In genomic region chr10:4569132-4569531, GRCh38 we compare ENCODE assay signal across 18 cellular contexts.
A peak's percentile ranks its signal among the peaks of the same experiment; 100 is the strongest.
DNase-seq lines count a peak whose midpoint lies in the region; ATAC-seq, FAIRE-seq and TF ChIP-seq lines count a peak whose summit lies in the region.
"Had no signal": no experiment of that assay in that cellular context is flagged by ENCODE, and none has a peak within 500 bp of the region (broad histone marks: within the 10 kb centered on the region; RNA-seq: fewer than 3 reads in every experiment).

No MANE protein-coding gene starts in this region.

- H3K4me2 ChIP-seq in HepG2 (ENCODE audit: low read depth, low read length) (no peak overlapping the region), OCI-LY3 (ENCODE audit: low read length) (peak overlapping the region; percentile 22)

- in situ Hi-C loops in HepG2 (cut with HindIII; ENCODE audit: extremely low pct_ligation_motif_present, low pct_unique_long_range_greater_than_20kb) = no loop called here

- no peak overlapping the region for H3K9ac ChIP-seq in HepG2 (ENCODE audit: insufficient read depth, low read depth, low read length)
- H3K9ac ChIP-seq in OCI-LY3 (ENCODE audit: low read length) = no peak overlapping the region

- no TSS peak for BruUV-seq in HepG2 (replicated peaks; lab: Mats Ljungman, UMichigan)

- H3K27me3 ChIP-seq in right lobe of liver (no peaks in the 10 kb centered on the region), HepG2 (ENCODE audit: control insufficient read depth in 1 of 2, insufficient read depth in 2 of 2, low read length in 2 of 2) (peaks cover 0 to 5% of the 10 kb centered on the region in 2 experiments; a peak in 1 of 5 replicates), OCI-LY3 (ENCODE audit: low read depth, low read length) (no peaks in the 10 kb centered on the region), left lung (no peaks in the 10 kb centered on the region), upper lobe of right lung (no peaks in the 10 kb centered on the region)

- intact Hi-C loops in right lobe of liver (cut with DNase I) (no loop called here), HepG2 (cut with micrococcal nuclease; ENCODE audit: unreplicated experiment) (no loop called here), left lung (cut with DNase I) (no loop called here), upper lobe of right lung (cut with DNase I) (no loop called here)

- H2AFZ ChIP-seq in HepG2 (ENCODE audit: low read length) = no peak overlapping the region
- peak overlapping the region; percentile 83 for H2AFZ ChIP-seq in OCI-LY3 (ENCODE audit: low read depth, low read length)

- POLR2A ChIA-PET in HepG2 (lab: Yijun Ruan, JAX) = no interaction called here

- FAIRE-seq in HepG2 (lab: Jason Lieb, UNC) = no peak
- FAIRE-seq: GM12892, H1, HTR-8/SVneo had no signal

- H3K27ac ChIP-seq in right lobe of liver (no peak overlapping the region), HepG2 (ENCODE audit: extremely low read length, insufficient read depth, low read length) (no peak overlapping the region), OCI-LY3 (ENCODE audit: low read length) (no peak overlapping the region), left lung (no peak overlapping the region), upper lobe of right lung (no peak overlapping the region)

- H3K27ac Mint-ChIP-seq in glutamatergic neuron (ENCODE audit: unreplicated experiment) = no peak overlapping the region
- H3K27ac Mint-ChIP-seq: B cell; CD4-positive, alpha-beta memory T cell; HFFc6 had no signal

- H3K4me3 Mint-ChIP-seq in glutamatergic neuron (ENCODE audit: unreplicated experiment) = no peak overlapping the region
- H3K4me3 Mint-ChIP-seq: B cell; CD4-positive, alpha-beta memory T cell; HFFc6 had no signal

- no peaks in the 10 kb centered on the region for H3K27me3 Mint-ChIP-seq in glutamatergic neuron (ENCODE audit: unreplicated experiment)

- no peaks in the 10 kb centered on the region for H3K79me2 ChIP-seq in HepG2 (ENCODE audit: insufficient read depth, low read length)
- H3K79me2 ChIP-seq in OCI-LY3 (ENCODE audit: low read length) = no peaks in the 10 kb centered on the region

- 31% methylated on average over 4 of the region's 4 CpGs for WGBS in right lobe of liver (ENCODE audit: insufficient coverage, low coverage, low lambda C conversion rate, missing lambda C conversion rate)
- WGBS in HepG2 (ENCODE audit: low lambda C conversion rate) = 1% methylated on average over 4 of the region's 4 CpGs

- H3K4me1 ChIP-seq in right lobe of liver (no peaks in the 10 kb centered on the region), HepG2 (ENCODE audit: insufficient read depth, low read length) (no peaks in the 10 kb centered on the region), OCI-LY3 (ENCODE audit: low read length) (peaks cover 9% of the 10 kb centered on the region; the same call in 1 of the 2 replicates), left lung (no peaks in the 10 kb centered on the region), upper lobe of right lung (no peaks in the 10 kb centered on the region)
- H3K4me1 ChIP-seq: HAP-1 had no signal

- TF ChIP-seq CTCF in right lobe of liver (IDR thresholded peaks at IDR 0.05) = no peak
- no peak for TF ChIP-seq CTCF in HepG2 (CRISPR knock-in tag; IDR thresholded peaks at IDR 0.05)
- no peak for TF ChIP-seq CTCF in OCI-LY3 (IDR thresholded peaks at IDR 0.05; ENCODE audit: low read depth, low read length)
- TF ChIP-seq CTCF in left lung (IDR thresholded peaks at IDR 0.05) = no peak
- TF ChIP-seq CTCF in upper lobe of right lung (IDR thresholded peaks at IDR 0.05) = no peak
- TF ChIP-seq CTCF in glutamatergic neuron (IDR thresholded peaks at IDR 0.05; ENCODE audit: partially characterized antibody, unreplicated experiment) = no peak

- H3K4me3 ChIP-seq in right lobe of liver (no peak overlapping the region), HepG2 (replicated peaks in 1 of 3; ENCODE audit: insufficient read depth in 1 of 3, low read depth in 2 of 3, low read length in 3 of 3) (no peak overlapping the region), OCI-LY3 (ENCODE audit: low read length) (no peak overlapping the region), left lung (no peak overlapping the region), upper lobe of right lung (no peak overlapping the region)
- H3K4me3 ChIP-seq: HAP-1 had no signal

- TF ChIP-seq EP300 in HepG2 (IDR thresholded peaks at IDR 0.05; ENCODE audit: low read depth in 2 of 2, low read length in 2 of 2) = no peak
- TF ChIP-seq EP300 in HepG2 (CRISPR knock-in tag; IDR thresholded peaks at IDR 0.05; ENCODE audit: borderline replicate concordance) = no peak

- no peaks in the 10 kb centered on the region for H3K36me3 Mint-ChIP-seq in glutamatergic neuron (ENCODE audit: unreplicated experiment)
- H3K36me3 Mint-ChIP-seq: CD4-positive, alpha-beta memory T cell had no signal

- CTCF ChIA-PET in HepG2 (lab: Yijun Ruan, JAX; ENCODE audit: low intra/inter-chr PET ratio, low total read pairs) = no interaction called here

- ATAC-seq in right lobe of liver (peak in 3 of 4 donors; percentile 18 to 36 (median 30)), HepG2 (no peak), left lung (peak; percentile 33), upper lobe of right lung (peak; percentile 91), GM18873 (IDR thresholded peaks at IDR 0.05; ENCODE audit: low FRiP score, unreplicated experiment) (no peak)

- DNase-seq in right lobe of liver (no peak), HepG2 (ENCODE audit: low spot score) (no peak), left lung (no peak), upper lobe of right lung (no peak), HCEC 1CT (no peak), glutamatergic neuron (no peak)
- DNase-seq: C1 segment of cervical spinal cord; CD4-positive, alpha-beta memory T cell; DMS79 treated with DMSO at 0.1 percent for 48 hours; GDM1; HFFc6 had no signal

- TF ChIP-seq POLR2A in right lobe of liver (IDR thresholded peaks at IDR 0.05) (no peak), HepG2 (IDR thresholded peaks at IDR 0.05; ENCODE audit: insufficient read depth in 1 of 2, low read depth in 2 of 2, low read length in 2 of 2) (no peak)

- TF ChIP-seq RAD21 in HepG2 (CRISPR knock-in tag; IDR thresholded peaks at IDR 0.05) = no peak

- peaks cover 6% of the 10 kb centered on the region for H3K4me1 Mint-ChIP-seq in glutamatergic neuron (ENCODE audit: low read depth, unreplicated experiment)
- H3K4me1 Mint-ChIP-seq: B cell; CD4-positive, alpha-beta memory T cell had no signal

- H3K36me3 ChIP-seq in right lobe of liver (no peaks in the 10 kb centered on the region), HepG2 (replicated peaks in 1 of 2; ENCODE audit: control insufficient read depth in 1 of 2, insufficient read depth in 2 of 2, low read length in 2 of 2) (no peaks in the 10 kb centered on the region), OCI-LY3 (replicated peaks; ENCODE audit: low read depth, low read length) (no peaks in the 10 kb centered on the region), left lung (no peaks in the 10 kb centered on the region), upper lobe of right lung (no peaks in the 10 kb centered on the region)
- H3K36me3 ChIP-seq: HAP-1 had no signal

- H3K9me3 Mint-ChIP-seq in glutamatergic neuron (ENCODE audit: unreplicated experiment) = no peaks in the 10 kb centered on the region
- H3K9me3 Mint-ChIP-seq: CD4-positive, alpha-beta memory T cell; HFFc6 had no signal

- H3K9me3 ChIP-seq in right lobe of liver (no peaks in the 10 kb centered on the region), HepG2 (ENCODE audit: low read length) (no peaks in the 10 kb centered on the region), OCI-LY3 (ENCODE audit: insufficient read depth, low read length) (no peaks in the 10 kb centered on the region), left lung (no peaks in the 10 kb centered on the region), upper lobe of right lung (no peaks in the 10 kb centered on the region)
- H3K9me3 ChIP-seq: HAP-1 had no signal

- H4K20me1 ChIP-seq in HepG2 (ENCODE audit: insufficient read depth, low read length) (no peaks in the 10 kb centered on the region), OCI-LY3 (ENCODE audit: insufficient read depth, low read length) (no peaks in the 10 kb centered on the region)

TF ChIP-seq in HepG2, 621 proteins besides CTCF, POLR2A, EP300 and RAD21:
- no peak for TF ChIP-seq NFKB2 (CRISPR knock-in tag; IDR thresholded peaks at IDR 0.05; ENCODE audit: borderline replicate concordance)
- peak in 1 of 2 experiments; percentile 38; a peak in 1 of 4 replicates for TF ChIP-seq MAFK (conservative IDR thresholded peaks at IDR 0.05 in 1 of 2, IDR thresholded peaks at IDR 0.05 in 1 of 2; ENCODE audit: low read length in 2 of 2)

Comparison
In these comparisons a context has a peak if more than half of its experiments do, and no peak if none do; other contexts are left out.
1. ATAC-seq: peak in right lobe of liver (3 of 4), left lung (single experiment) and upper lobe of right lung (single experiment); none in HepG2 (single experiment) and GM18873 (single experiment).